Comparison of ENCODE assay signal across 25 cellular contexts in genomic region chr18:68387246-68387645, GRCh38.
DNase-seq lines count a peak whose midpoint lies in the region; ATAC-seq lines count a peak whose summit lies in the region.
"Had no signal": no experiment of that assay in that cellular context is flagged by ENCODE, and none has a peak within 500 bp of the region (broad histone marks: within the 10 kb centered on the region; RNA-seq: fewer than 3 reads in every experiment).

No MANE protein-coding gene starts in this region.

- no peak for ATAC-seq in activated T-cell treated with anti-CD3 and anti-CD28 coated beads, Interleukin-2, amount 50 U/mL, for 72 hours (replicated peaks in 1 of 2)
- ATAC-seq in GM21423 (IDR thresholded peaks at IDR 0.05; ENCODE audit: unreplicated experiment) (no peak), GM21737 (IDR thresholded peaks at IDR 0.05; ENCODE audit: unreplicated experiment) (no peak)
- no peak for ATAC-seq in stimulated activated naive CD8-positive, alpha-beta T cell treated with anti-CD3 and anti-CD28 coated beads, Interleukin-15, amount 100 ng/mL, for 72 hours
- ATAC-seq: left cardiac atrium, pancreas, T-helper 17 cell had no signal

- H3K27me3 Mint-ChIP-seq in activated T-cell treated with anti-CD3 and anti-CD28 coated beads, Interleukin-2, amount 50 U/mL, for 72 hours (ENCODE audit: low read depth) = no peaks in the 10 kb centered on the region
- H3K27me3 Mint-ChIP-seq in stimulated activated naive CD8-positive, alpha-beta T cell treated with anti-CD3 and anti-CD28 coated beads, Interleukin-15, amount 100 ng/mL, for 72 hours = no peaks in the 10 kb centered on the region
- H3K27me3 Mint-ChIP-seq: T-helper 17 cell had no signal

- no peak overlapping the region for H3K4me3 Mint-ChIP-seq in activated T-cell treated with anti-CD3 and anti-CD28 coated beads, Interleukin-2, amount 50 U/mL, for 72 hours
- H3K4me3 Mint-ChIP-seq in stimulated activated naive CD8-positive, alpha-beta T cell treated with anti-CD3 and anti-CD28 coated beads, Interleukin-15, amount 100 ng/mL, for 72 hours = no peak overlapping the region
- H3K4me3 Mint-ChIP-seq: activated naive CD8-positive, alpha-beta T cell treated with anti-CD3 and anti-CD28 coated beads, Interleukin-2, amount 10 ng/mL, durations not matched to agents 7 days and 5 days; nephron progenitor cell; T-helper 17 cell had no signal

- H3K4me1 Mint-ChIP-seq in activated T-cell treated with anti-CD3 and anti-CD28 coated beads, Interleukin-2, amount 50 U/mL, for 72 hours (ENCODE audit: low read depth) = no peaks in the 10 kb centered on the region
- no peaks in the 10 kb centered on the region for H3K4me1 Mint-ChIP-seq in stimulated activated naive CD8-positive, alpha-beta T cell treated with anti-CD3 and anti-CD28 coated beads, Interleukin-15, amount 100 ng/mL, for 72 hours
- H3K4me1 Mint-ChIP-seq: activated naive CD8-positive, alpha-beta T cell treated with anti-CD3 and anti-CD28 coated beads, Interleukin-2, amount 10 ng/mL, durations not matched to agents 7 days and 5 days; nephron progenitor cell; T-helper 17 cell had no signal

- DNase-seq in AG08395 (ENCODE audit: low spot score) (peak; percentile 4), GM03348 (ENCODE audit: low spot score) (peak; percentile 6), NCI-H226 (peak; percentile 5), fibroblast of peridontal ligament (ENCODE audit: extremely low read depth) (peak; percentile 35)
- DNase-seq in activated T-cell treated with anti-CD3 and anti-CD28 coated beads, Interleukin-2, amount 50 U/mL, for 72 hours = no peak
- DNase-seq in stimulated activated naive CD8-positive, alpha-beta T cell treated with anti-CD3 and anti-CD28 coated beads, Interleukin-15, amount 100 ng/mL, for 72 hours = no peak
- DNase-seq: activated CD4-positive, alpha-beta T cell treated with anti-CD3 and anti-CD28 coated beads for 1 hour; activated gamma-delta T cell; activated naive CD8-positive, alpha-beta T cell treated with anti-CD3 and anti-CD28 coated beads, Interleukin-2, amount 10 ng/mL, durations not matched to agents 7 days and 5 days; activated T-cell treated with anti-CD3 and anti-CD28 coated beads for 4 hours; cerebellar nuclear complex; H7; KBM-7; left cardiac atrium; MM.1S; NCI-H1417 treated with DMSO at 0.1 percent for 48 hours; NCI-H2081; NCI-H345; nephron progenitor cell; pancreas; RPMI8226; substantia nigra; T-helper 17 cell had no signal

- H3K9me3 Mint-ChIP-seq in activated T-cell treated with anti-CD3 and anti-CD28 coated beads, Interleukin-2, amount 50 U/mL, for 72 hours = peaks cover 3 to 5% of the 10 kb centered on the region in 2 donors
- peaks cover 0 to 7% of the 10 kb centered on the region in 2 donors for H3K9me3 Mint-ChIP-seq in stimulated activated naive CD8-positive, alpha-beta T cell treated with anti-CD3 and anti-CD28 coated beads, Interleukin-15, amount 100 ng/mL, for 72 hours
- H3K9me3 Mint-ChIP-seq: activated naive CD8-positive, alpha-beta T cell treated with anti-CD3 and anti-CD28 coated beads, Interleukin-2, amount 10 ng/mL, durations not matched to agents 7 days and 5 days; nephron progenitor cell had no signal

- H3K36me3 Mint-ChIP-seq in activated T-cell treated with anti-CD3 and anti-CD28 coated beads, Interleukin-2, amount 50 U/mL, for 72 hours (ENCODE audit: insufficient read depth in 2 of 2) = peaks cover 0 to 1% of the 10 kb centered on the region in 2 donors
- H3K36me3 Mint-ChIP-seq: activated naive CD8-positive, alpha-beta T cell treated with anti-CD3 and anti-CD28 coated beads, Interleukin-2, amount 10 ng/mL, durations not matched to agents 7 days and 5 days had no signal

- H3K27ac Mint-ChIP-seq in activated T-cell treated with anti-CD3 and anti-CD28 coated beads, Interleukin-2, amount 50 U/mL, for 72 hours = no peak overlapping the region
- H3K27ac Mint-ChIP-seq in stimulated activated naive CD8-positive, alpha-beta T cell treated with anti-CD3 and anti-CD28 coated beads, Interleukin-15, amount 100 ng/mL, for 72 hours = no peak overlapping the region
- H3K27ac Mint-ChIP-seq: activated naive CD8-positive, alpha-beta T cell treated with anti-CD3 and anti-CD28 coated beads, Interleukin-2, amount 10 ng/mL, durations not matched to agents 7 days and 5 days; nephron progenitor cell; T-helper 17 cell had no signal

Comparison
In these comparisons a context has a peak if more than half of its experiments do, and no peak if none do; other contexts are left out.
1. DNase-seq: peak in AG08395 (single experiment), GM03348 (single experiment), NCI-H226 (single experiment) and fibroblast of peridontal ligament (single experiment); none in activated T-cell treated with anti-CD3 and anti-CD28 coated beads, Interleukin-2, amount 50 U/mL, for 72 hours (0 of 2) and stimulated activated naive CD8-positive, alpha-beta T cell treated with anti-CD3 and anti-CD28 coated beads, Interleukin-15, amount 100 ng/mL, for 72 hours (0 of 2).